Comparison of ENCODE assay signal across 1 cellular context in the genomic region with DNA sequence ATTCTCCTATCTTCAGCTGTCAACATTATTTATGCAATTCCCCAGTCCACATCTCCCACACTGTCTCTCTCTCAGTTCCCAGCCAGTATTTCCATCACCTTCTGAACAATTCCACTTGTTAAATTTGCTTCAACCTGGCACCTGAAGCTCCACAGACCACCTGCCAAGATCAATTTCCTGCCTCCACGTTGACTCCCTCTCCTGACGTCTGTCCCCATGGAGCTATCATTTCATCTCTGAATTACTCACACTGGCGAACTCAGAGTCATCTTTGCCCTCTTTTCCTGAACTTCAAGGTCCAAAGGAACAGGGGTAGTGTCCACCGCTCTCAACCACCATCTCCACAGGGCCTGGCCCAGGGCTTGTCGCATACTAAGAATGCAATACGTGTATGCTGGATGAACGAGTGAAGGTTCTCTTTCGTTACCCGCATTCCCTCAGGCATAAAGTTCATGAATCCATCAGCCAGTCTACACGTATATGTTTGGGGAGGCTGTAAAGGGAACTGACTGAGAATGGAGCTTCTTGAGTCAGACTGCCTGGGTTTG.
TF ChIP-seq lines count a peak whose summit lies in the region.

No MANE protein-coding gene starts in this region.

TF ChIP-seq in SK-N-SH, 30 proteins besides CTCF, POLR2A, EP300 and RAD21 (continued from another document):
- TF ChIP-seq, protein P1, sequence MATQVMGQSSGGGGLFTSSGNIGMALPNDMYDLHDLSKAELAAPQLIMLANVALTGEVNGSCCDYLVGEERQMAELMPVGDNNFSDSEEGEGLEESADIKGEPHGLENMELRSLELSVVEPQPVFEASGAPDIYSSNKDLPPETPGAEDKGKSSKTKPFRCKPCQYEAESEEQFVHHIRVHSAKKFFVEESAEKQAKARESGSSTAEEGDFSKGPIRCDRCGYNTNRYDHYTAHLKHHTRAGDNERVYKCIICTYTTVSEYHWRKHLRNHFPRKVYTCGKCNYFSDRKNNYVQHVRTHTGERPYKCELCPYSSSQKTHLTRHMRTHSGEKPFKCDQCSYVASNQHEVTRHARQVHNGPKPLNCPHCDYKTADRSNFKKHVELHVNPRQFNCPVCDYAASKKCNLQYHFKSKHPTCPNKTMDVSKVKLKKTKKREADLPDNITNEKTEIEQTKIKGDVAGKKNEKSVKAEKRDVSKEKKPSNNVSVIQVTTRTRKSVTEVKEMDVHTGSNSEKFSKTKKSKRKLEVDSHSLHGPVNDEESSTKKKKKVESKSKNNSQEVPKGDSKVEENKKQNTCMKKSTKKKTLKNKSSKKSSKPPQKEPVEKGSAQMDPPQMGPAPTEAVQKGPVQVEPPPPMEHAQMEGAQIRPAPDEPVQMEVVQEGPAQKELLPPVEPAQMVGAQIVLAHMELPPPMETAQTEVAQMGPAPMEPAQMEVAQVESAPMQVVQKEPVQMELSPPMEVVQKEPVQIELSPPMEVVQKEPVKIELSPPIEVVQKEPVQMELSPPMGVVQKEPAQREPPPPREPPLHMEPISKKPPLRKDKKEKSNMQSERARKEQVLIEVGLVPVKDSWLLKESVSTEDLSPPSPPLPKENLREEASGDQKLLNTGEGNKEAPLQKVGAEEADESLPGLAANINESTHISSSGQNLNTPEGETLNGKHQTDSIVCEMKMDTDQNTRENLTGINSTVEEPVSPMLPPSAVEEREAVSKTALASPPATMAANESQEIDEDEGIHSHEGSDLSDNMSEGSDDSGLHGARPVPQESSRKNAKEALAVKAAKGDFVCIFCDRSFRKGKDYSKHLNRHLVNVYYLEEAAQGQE (IDR thresholded peaks at IDR 0.05; ENCODE audit: low read depth, low read length), result no peak
- TF ChIP-seq, protein P2, sequence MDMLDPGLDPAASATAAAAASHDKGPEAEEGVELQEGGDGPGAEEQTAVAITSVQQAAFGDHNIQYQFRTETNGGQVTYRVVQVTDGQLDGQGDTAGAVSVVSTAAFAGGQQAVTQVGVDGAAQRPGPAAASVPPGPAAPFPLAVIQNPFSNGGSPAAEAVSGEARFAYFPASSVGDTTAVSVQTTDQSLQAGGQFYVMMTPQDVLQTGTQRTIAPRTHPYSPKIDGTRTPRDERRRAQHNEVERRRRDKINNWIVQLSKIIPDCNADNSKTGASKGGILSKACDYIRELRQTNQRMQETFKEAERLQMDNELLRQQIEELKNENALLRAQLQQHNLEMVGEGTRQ (IDR thresholded peaks at IDR 0.05; ENCODE audit: borderline replicate concordance, low read depth, low read length), result no peak
- TF ChIP-seq TCF12 (IDR thresholded peaks at IDR 0.05) (peak; percentile 85), RXRA (IDR thresholded peaks at IDR 0.05; ENCODE audit: borderline replicate concordance, low read depth) (peak; percentile 80; the same call in 1 of the 2 replicates), TAF1 (IDR thresholded peaks at IDR 0.05; ENCODE audit: borderline replicate concordance, low read depth, low read length) (no peak), GATA2 (CRISPR knock-in tag; IDR thresholded peaks at IDR 0.05) (no peak), RFX5 (IDR thresholded peaks at IDR 0.05; ENCODE audit: low read length) (no peak), SMC3 (IDR thresholded peaks at IDR 0.05; ENCODE audit: low read depth, low read length) (no peak), NFIC (IDR thresholded peaks at IDR 0.05; ENCODE audit: borderline replicate concordance) (peak; percentile 49; the same call in 1 of the 2 replicates)
- TF ChIP-seq, protein P3, sequence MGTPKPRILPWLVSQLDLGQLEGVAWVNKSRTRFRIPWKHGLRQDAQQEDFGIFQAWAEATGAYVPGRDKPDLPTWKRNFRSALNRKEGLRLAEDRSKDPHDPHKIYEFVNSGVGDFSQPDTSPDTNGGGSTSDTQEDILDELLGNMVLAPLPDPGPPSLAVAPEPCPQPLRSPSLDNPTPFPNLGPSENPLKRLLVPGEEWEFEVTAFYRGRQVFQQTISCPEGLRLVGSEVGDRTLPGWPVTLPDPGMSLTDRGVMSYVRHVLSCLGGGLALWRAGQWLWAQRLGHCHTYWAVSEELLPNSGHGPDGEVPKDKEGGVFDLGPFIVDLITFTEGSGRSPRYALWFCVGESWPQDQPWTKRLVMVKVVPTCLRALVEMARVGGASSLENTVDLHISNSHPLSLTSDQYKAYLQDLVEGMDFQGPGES (IDR thresholded peaks at IDR 0.05; ENCODE audit: low read depth, low read length), result no peak
- TF ChIP-seq, protein P4, sequence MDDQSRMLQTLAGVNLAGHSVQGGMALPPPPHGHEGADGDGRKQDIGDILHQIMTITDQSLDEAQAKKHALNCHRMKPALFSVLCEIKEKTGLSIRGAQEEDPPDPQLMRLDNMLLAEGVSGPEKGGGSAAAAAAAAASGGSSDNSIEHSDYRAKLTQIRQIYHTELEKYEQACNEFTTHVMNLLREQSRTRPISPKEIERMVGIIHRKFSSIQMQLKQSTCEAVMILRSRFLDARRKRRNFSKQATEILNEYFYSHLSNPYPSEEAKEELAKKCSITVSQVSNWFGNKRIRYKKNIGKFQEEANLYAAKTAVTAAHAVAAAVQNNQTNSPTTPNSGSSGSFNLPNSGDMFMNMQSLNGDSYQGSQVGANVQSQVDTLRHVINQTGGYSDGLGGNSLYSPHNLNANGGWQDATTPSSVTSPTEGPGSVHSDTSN (IDR thresholded peaks at IDR 0.05), result peak; percentile 92
- TF ChIP-seq, protein P5, sequence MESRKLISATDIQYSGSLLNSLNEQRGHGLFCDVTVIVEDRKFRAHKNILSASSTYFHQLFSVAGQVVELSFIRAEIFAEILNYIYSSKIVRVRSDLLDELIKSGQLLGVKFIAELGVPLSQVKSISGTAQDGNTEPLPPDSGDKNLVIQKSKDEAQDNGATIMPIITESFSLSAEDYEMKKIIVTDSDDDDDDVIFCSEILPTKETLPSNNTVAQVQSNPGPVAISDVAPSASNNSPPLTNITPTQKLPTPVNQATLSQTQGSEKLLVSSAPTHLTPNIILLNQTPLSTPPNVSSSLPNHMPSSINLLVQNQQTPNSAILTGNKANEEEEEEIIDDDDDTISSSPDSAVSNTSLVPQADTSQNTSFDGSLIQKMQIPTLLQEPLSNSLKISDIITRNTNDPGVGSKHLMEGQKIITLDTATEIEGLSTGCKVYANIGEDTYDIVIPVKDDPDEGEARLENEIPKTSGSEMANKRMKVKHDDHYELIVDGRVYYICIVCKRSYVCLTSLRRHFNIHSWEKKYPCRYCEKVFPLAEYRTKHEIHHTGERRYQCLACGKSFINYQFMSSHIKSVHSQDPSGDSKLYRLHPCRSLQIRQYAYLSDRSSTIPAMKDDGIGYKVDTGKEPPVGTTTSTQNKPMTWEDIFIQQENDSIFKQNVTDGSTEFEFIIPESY (IDR thresholded peaks at IDR 0.05; ENCODE audit: borderline replicate concordance, low read depth), result no peak
